18 cellular contexts compared by ENCODE assay signal in the genomic region with DNA sequence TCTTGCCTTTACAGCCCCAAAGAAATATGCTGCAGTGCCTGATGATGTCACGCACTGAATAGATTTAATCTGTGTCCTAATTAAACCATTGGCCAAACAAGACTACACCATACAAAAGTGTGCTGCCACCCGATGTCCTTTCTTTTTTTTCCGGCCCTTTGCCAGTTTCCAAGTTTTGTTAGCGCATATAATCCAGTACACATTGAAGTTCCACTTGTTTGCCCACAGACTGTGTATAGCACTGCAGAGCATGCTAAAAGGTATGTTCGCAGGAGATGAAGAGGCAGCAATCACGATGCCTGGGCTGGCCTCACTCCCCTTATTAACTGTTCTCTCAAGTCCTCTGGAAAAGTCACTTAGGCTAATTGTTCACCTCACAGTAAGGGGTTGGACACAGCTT. TPM values are rescaled to one million over a fixed set of nuclear protein-coding genes. Genes with fewer than 3 reads are reported as not detected.
A peak's percentile ranks its signal among the peaks of the same experiment; 100 is the strongest.
DNase-seq lines count a peak whose midpoint lies in the region; ATAC-seq and TF ChIP-seq lines count a peak whose summit lies in the region.
"Had no signal": no experiment of that assay in that cellular context is flagged by ENCODE, and none has a peak within 500 bp of the region (broad histone marks: within the 10 kb centered on the region; RNA-seq: fewer than 3 reads in every experiment).

No MANE protein-coding gene starts in this region.

- POLR2A ChIA-PET in activated CD4-positive, alpha-beta T cell treated with anti-CD3 and anti-CD28 coated beads for 36 hours (lab: Charles Lee): no interaction called here

- CTCF ChIA-PET in activated CD4-positive, alpha-beta T cell treated with anti-CD3 and anti-CD28 coated beads for 36 hours (lab: Charles Lee): interaction anchor here (1.9 kb wide), 1 partner anchor 13 kb away, joined by 8 read pairs; no protein-coding TSS in a partner anchor

- H2BK15ac ChIP-seq in neuronal stem cell (ENCODE audit: low read length): no peak overlapping the region

- H3K27ac ChIP-seq in endodermal cell (ENCODE audit: low read depth, low read length) (no peak overlapping the region), neuronal stem cell (replicated peaks; ENCODE audit: low read length) (peak overlapping the region; percentile 4)
- H3K27ac ChIP-seq: 22Rv1, A549, C4-2B had no signal

- H4K91ac ChIP-seq in neuronal stem cell (ENCODE audit: low read depth, low read length, poor library complexity): no peak overlapping the region

- H3K4me1 Mint-ChIP-seq in activated CD4-positive, alpha-beta T cell treated with anti-CD3 and anti-CD28 coated beads for 36 hours: peaks cover 5% of the 10 kb centered on the region
- peaks cover 10% of the 10 kb centered on the region for H3K4me1 Mint-ChIP-seq in endodermal cell
- H3K4me1 Mint-ChIP-seq: H9 had no signal

- H2BK120ac ChIP-seq in neuronal stem cell (ENCODE audit: low read depth, low read length): no peak overlapping the region

- peaks cover 78% of the 10 kb centered on the region for H3K36me3 ChIP-seq in endodermal cell (ENCODE audit: control insufficient read depth, insufficient read depth, low read length)
- H3K36me3 ChIP-seq in neuronal stem cell (replicated peaks in 1 of 2; ENCODE audit: control insufficient read depth in 2 of 2, insufficient read depth in 2 of 2, low read length in 2 of 2): peaks cover 27 to 97% of the 10 kb centered on the region in 2 donors

- H3K9ac ChIP-seq in endodermal cell (ENCODE audit: extremely low read depth, low read length, poor library complexity, severe bottlenecking): no peak overlapping the region
- H3K9ac ChIP-seq in neuronal stem cell (ENCODE audit: low read depth, low read length, poor library complexity): no peak overlapping the region

- peaks cover 8% of the 10 kb centered on the region for H3K4me1 ChIP-seq in endodermal cell (ENCODE audit: control insufficient read depth, insufficient read depth, low read length)
- peaks cover 0 to 8% of the 10 kb centered on the region in 2 donors for H3K4me1 ChIP-seq in neuronal stem cell (ENCODE audit: control insufficient read depth in 2 of 2, insufficient read depth in 1 of 2, low read depth in 1 of 2, low read length in 2 of 2)

- no peak for DNase-seq in activated CD4-positive, alpha-beta T cell treated with anti-CD3 and anti-CD28 coated beads for 36 hours
- DNase-seq in activated CD4-positive, alpha-beta T cell treated with anti-CD3 and anti-CD28 coated beads, Interleukin-2, amount 50 U/mL, for 48 hours: no peak
- peak; percentile 83 for DNase-seq in LNCaP clone FGC (ENCODE audit: low read depth)
- DNase-seq in endodermal cell: no peak
- DNase-seq in neuronal stem cell (ENCODE audit: low spot score): no peak
- DNase-seq in NCI-H524 treated with DMSO at 0.1 percent for 48 hours (lab: John Stamatoyannopoulos, UW): no peak
- no peak for DNase-seq in SHP77 treated with DMSO at 0.1 percent for 48 hours (lab: John Stamatoyannopoulos, UW)
- DNase-seq: AML-193; Calu3; CD4-positive, alpha-beta memory T cell; DMS79 treated with DMSO at 0.1 percent for 48 hours; GF-D8; H9 had no signal

- no peaks in the 10 kb centered on the region for H3K79me1 ChIP-seq in neuronal stem cell (ENCODE audit: low read depth, low read length)

- no peak overlapping the region for H3K4me2 ChIP-seq in neuronal stem cell (ENCODE audit: insufficient read depth, low read length, poor library complexity, severe bottlenecking)
- H3K4me2 ChIP-seq: A549 had no signal

- WGBS in endodermal cell (ENCODE audit: insufficient coverage in 1 of 2, insufficient read length in 1 of 2), 2 experiments: 94 to 96% methylated on average over 6 of the region's 6 CpGs
- no CpG with 5 or more reads among the region's 6 CpGs for WGBS in neuronal stem cell (ENCODE audit: extremely low coverage in 2 of 2, insufficient read length in 2 of 2, insufficient replicate concordance in 1 of 2), 2 donors

- no peak overlapping the region for H2AK5ac ChIP-seq in neuronal stem cell (ENCODE audit: low read depth, low read length)

- no peak overlapping the region for H4K8ac ChIP-seq in neuronal stem cell (ENCODE audit: low read depth, low read length)

- H2BK5ac ChIP-seq in neuronal stem cell (ENCODE audit: low read length): no peak overlapping the region

- H3K4ac ChIP-seq in neuronal stem cell (ENCODE audit: low read length): no peak overlapping the region

- no peak overlapping the region for H3K4me3 Mint-ChIP-seq in activated CD4-positive, alpha-beta T cell treated with anti-CD3 and anti-CD28 coated beads for 36 hours
- H3K4me3 Mint-ChIP-seq in endodermal cell: no peak overlapping the region
- H3K4me3 Mint-ChIP-seq: CD4-positive, alpha-beta memory T cell; H9 had no signal

- H3K4me3 ChIP-seq in LNCaP clone FGC (ENCODE audit: low read depth, low read length) (no peak overlapping the region), endodermal cell (ENCODE audit: low read length) (no peak overlapping the region), neuronal stem cell (ENCODE audit: low read length in 2 of 2) (no peak overlapping the region)
- H3K4me3 ChIP-seq: A549 had no signal

- H3K18ac ChIP-seq in neuronal stem cell (ENCODE audit: low read length): no peak overlapping the region

- H3K27me3 ChIP-seq in endodermal cell (ENCODE audit: control insufficient read depth, insufficient read depth, low read length, poor library complexity, severe bottlenecking) (no peaks in the 10 kb centered on the region), neuronal stem cell (ENCODE audit: control insufficient read depth in 3 of 3, insufficient read depth in 3 of 3, low read depth in 1 of 3, low read length in 3 of 3) (no peaks in the 10 kb centered on the region)

- TF ChIP-seq CTCF in LNCaP clone FGC (IDR thresholded peaks at IDR 0.05; ENCODE audit: control insufficient read depth, extremely low read depth, insufficient read depth) (no peak), endodermal cell (conservative IDR thresholded peaks at IDR 0.05) (no peak)

- H3K27ac Mint-ChIP-seq in activated CD4-positive, alpha-beta T cell treated with anti-CD3 and anti-CD28 coated beads for 36 hours: peak overlapping the region; percentile 24
- peak overlapping the region; percentile 12 for H3K27ac Mint-ChIP-seq in endodermal cell

- H3K9me3 ChIP-seq in endodermal cell (ENCODE audit: control insufficient read depth, low read length) (no peaks in the 10 kb centered on the region), neuronal stem cell (replicated peaks in 1 of 2; ENCODE audit: control insufficient read depth in 2 of 2, insufficient read depth in 1 of 2, low read depth in 1 of 2, low read length in 2 of 2) (peaks cover 0 to 2% of the 10 kb centered on the region in 2 donors)
- H3K9me3 ChIP-seq: A549 had no signal

- H3K14ac ChIP-seq in neuronal stem cell (ENCODE audit: low read length): no peak overlapping the region

- peaks cover 35% of the 10 kb centered on the region for H3K36me3 Mint-ChIP-seq in activated CD4-positive, alpha-beta T cell treated with anti-CD3 and anti-CD28 coated beads for 36 hours (ENCODE audit: low read depth)
- H3K36me3 Mint-ChIP-seq in endodermal cell (ENCODE audit: low read depth): peaks cover 89% of the 10 kb centered on the region

- H3K23ac ChIP-seq in neuronal stem cell (ENCODE audit: low read depth, low read length, poor library complexity): no peak overlapping the region

- no peaks in the 10 kb centered on the region for H3K9me3 Mint-ChIP-seq in activated CD4-positive, alpha-beta T cell treated with anti-CD3 and anti-CD28 coated beads for 36 hours (ENCODE audit: low read depth)
- H3K9me3 Mint-ChIP-seq in endodermal cell: no peaks in the 10 kb centered on the region
- H3K9me3 Mint-ChIP-seq: CD4-positive, alpha-beta memory T cell; H9 had no signal

- no peak for ATAC-seq in activated CD4-positive, alpha-beta T cell treated with anti-CD3 and anti-CD28 coated beads for 36 hours
- no peak for ATAC-seq in SK-N-SH treated with all-trans-retinoic acid at 6 μM for 48 hours
- ATAC-seq: HepG2 had no signal

- no peak overlapping the region for H2BK12ac ChIP-seq in neuronal stem cell (ENCODE audit: low read length)

- intact Hi-C loops in activated CD4-positive, alpha-beta T cell treated with anti-CD3 and anti-CD28 coated beads for 36 hours (cut with DNase I, micrococcal nuclease): no loop called here

- H2AFZ ChIP-seq in neuronal stem cell (ENCODE audit: low read length): no peak overlapping the region

- H3K27me3 Mint-ChIP-seq in activated CD4-positive, alpha-beta T cell treated with anti-CD3 and anti-CD28 coated beads for 36 hours: no peaks in the 10 kb centered on the region
- no peaks in the 10 kb centered on the region for H3K27me3 Mint-ChIP-seq in endodermal cell (ENCODE audit: insufficient read depth)
- H3K27me3 Mint-ChIP-seq: CD4-positive, alpha-beta memory T cell had no signal

TF ChIP-seq in SK-N-SH treated with all-trans-retinoic acid at 6 μM for 48 hours, 23 proteins besides CTCF, POLR2A, EP300 and RAD21:
- TF ChIP-seq ARNTL (CRISPR knock-in tag; IDR thresholded peaks at IDR 0.05; ENCODE audit: borderline replicate concordance, low read depth) (no peak), RARB (CRISPR knock-in tag; IDR thresholded peaks at IDR 0.05) (no peak)

RNA-seq across cellular contexts. Expression of gene MRPS25, which starts 26.8 kb away (rescaled TPM):
- 10 to 100 TPM; 52.3 to 67.0 TPM for total RNA-seq in activated CD4-positive, alpha-beta T cell treated with anti-CD3 and anti-CD28 coated beads for 36 hours
- total RNA-seq in endodermal cell: 100 to 1,000 TPM in 1 of 2 donors, 10 to 100 TPM in 1; 64.1 to 101 TPM
- polyA plus RNA-seq in endodermal cell (2013, experiment 1 of 2): 45.9 TPM
- polyA plus RNA-seq in endodermal cell (2013, experiment 2 of 2): 34.8 TPM
- polyA plus RNA-seq in neuronal stem cell (2013, experiment 1 of 2): 20.1 TPM
- polyA plus RNA-seq in neuronal stem cell (2013, experiment 2 of 2): 18.2 TPM
